ENCODE assay signal across 8 cellular contexts in the genomic region with DNA sequence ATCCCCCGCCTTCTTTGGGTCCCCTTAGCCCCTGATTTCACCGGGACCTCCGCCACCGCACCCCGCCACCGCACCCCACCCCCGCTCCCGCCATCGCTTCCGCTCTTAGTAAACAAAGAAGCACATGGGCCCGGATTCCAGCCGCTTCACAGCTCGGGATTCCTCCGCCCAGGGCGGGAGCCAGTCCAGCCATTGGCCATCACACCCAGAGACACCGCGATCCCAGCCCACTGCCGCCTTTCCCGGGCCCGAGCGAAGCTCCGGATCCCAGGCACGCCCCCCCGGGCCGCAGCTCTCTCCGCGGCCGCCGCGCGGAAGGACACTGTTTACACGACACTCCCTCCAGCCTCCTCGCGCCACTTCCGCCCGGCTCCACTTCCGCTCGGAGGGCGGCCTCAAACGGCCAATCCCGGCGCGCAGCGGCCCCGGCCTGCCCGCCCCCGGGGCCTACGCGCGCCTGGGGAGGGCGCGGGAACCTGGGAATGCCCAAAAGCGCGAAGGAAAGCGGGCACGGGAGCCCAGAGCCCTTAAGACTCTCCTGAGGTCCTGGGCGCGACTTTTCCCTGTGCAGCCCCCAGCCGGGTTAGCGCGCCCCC. TPM values are rescaled to one million over a fixed set of nuclear protein-coding genes. Genes with fewer than 3 reads are reported as not detected.
DNase-seq lines count a peak whose midpoint lies in the region; ATAC-seq and TF ChIP-seq lines count a peak whose summit lies in the region.

No MANE protein-coding gene starts in this region.

- DNase-seq in NCI-H1417 (lab: John Stamatoyannopoulos, UW) (peak; percentile 95 to 98 (median 98)), T follicular helper cell (ENCODE audit: low read depth) (peak; percentile 78), adrenal gland (peak; percentile 92 to 97 (median 95)), heart left ventricle (peak; percentile 95 to 96 (median 95)), pons (ENCODE audit: low spot score) (peak; percentile 89), tibial nerve (ENCODE audit: low spot score in 2 of 2) (peak; percentile 86 to 89)

- intact Hi-C loops in adrenal gland (cut with DNase I), result no loop called here
- intact Hi-C loops in heart left ventricle (cut with DNase I), result loop anchor here in 5 of 10 donors (1.0 to 2.0 kb wide), 6 partner anchors 18 to 52 kb away; a partner anchor contains a TSS

- TF ChIP-seq POLR2A in adrenal gland (IDR thresholded peaks at IDR 0.05) (no peak), heart left ventricle (IDR thresholded peaks at IDR 0.05) (peak in 1 of 2 donors; percentile 48), tibial nerve (IDR thresholded peaks at IDR 0.05) (peak in 1 of 2 donors; percentile 15)

- peak overlapping the region; percentile 82 for H3K4me3 ChIP-seq in GM12875 (ENCODE audit: low read depth, low read length)
- H3K4me3 ChIP-seq in adrenal gland, result peak overlapping the region; percentile 61 to 89 (median 72)
- peak overlapping the region; percentile 59 to 93 (median 76) for H3K4me3 ChIP-seq in heart left ventricle
- peak overlapping the region; percentile 62 to 99 (median 74) for H3K4me3 ChIP-seq in tibial nerve

- TF ChIP-seq CTCF in GM12875 (IDR thresholded peaks at IDR 0.05; ENCODE audit: borderline replicate concordance, insufficient read depth, low read depth, low read length) (no peak), adrenal gland (IDR thresholded peaks at IDR 0.05) (no peak), heart left ventricle (IDR thresholded peaks at IDR 0.05) (no peak), tibial nerve (IDR thresholded peaks at IDR 0.05) (peak in 2 of 5 experiments; percentile 41 to 62)

- H3K9me3 ChIP-seq in adrenal gland (replicated peaks in 1 of 3), result no peaks in the 10 kb centered on the region
- no peaks in the 10 kb centered on the region for H3K9me3 ChIP-seq in heart left ventricle
- H3K9me3 ChIP-seq in tibial nerve, result no peaks in the 10 kb centered on the region

- H3K4me1 ChIP-seq in adrenal gland (replicated peaks in 1 of 2) (peaks cover 13 to 14% of the 10 kb centered on the region in 2 donors), heart left ventricle (peaks cover 0 to 28% (median 21%) of the 10 kb centered on the region in 12 donors), tibial nerve (peaks cover 0 to 35% (median 19%) of the 10 kb centered on the region in 4 donors)

- 0 to 1% (median 0%) methylated on average over 22 to 61 of the region's 61 CpGs for WGBS in adrenal gland, 4 donors
- WGBS in heart left ventricle, 4 donors, result 0 to 2% (median 0%) methylated on average over 30 to 61 of the region's 61 CpGs
- 0 to 1% methylated on average over 29 to 46 of the region's 61 CpGs for WGBS in tibial nerve, 2 donors

- peak; percentile 76 to 96 for TF ChIP-seq EP300 in tibial nerve (IDR thresholded peaks at IDR 0.05)

- H3K27ac ChIP-seq in adrenal gland (peak overlapping the region; percentile 53 to 87 (median 77)), heart left ventricle (peak overlapping the region; percentile 68 to 97 (median 92)), tibial nerve (peak overlapping the region; percentile 76 to 96 (median 87))

- ATAC-seq in HG02763 (IDR thresholded peaks at IDR 0.05; ENCODE audit: unreplicated experiment), result peak; percentile 68
- peak; percentile 78 to 92 (median 89) for ATAC-seq in heart left ventricle

- H3K27me3 ChIP-seq in adrenal gland, result no peaks in the 10 kb centered on the region
- H3K27me3 ChIP-seq in heart left ventricle, result no peaks in the 10 kb centered on the region
- no peaks in the 10 kb centered on the region for H3K27me3 ChIP-seq in tibial nerve

- H3K36me3 ChIP-seq in adrenal gland (replicated peaks in 1 of 2), result peaks cover 0 to 45% of the 10 kb centered on the region in 2 donors
- H3K36me3 ChIP-seq in heart left ventricle, result peaks cover 0 to 69% (median 62%) of the 10 kb centered on the region in 9 donors
- H3K36me3 ChIP-seq in tibial nerve, result peaks cover 0 to 67% (median 41%) of the 10 kb centered on the region in 3 donors

RNA-seq across cellular contexts. Expression of a gene that starts 0.7 kb away (rescaled TPM):
- total RNA-seq in adrenal gland, result 10 to 100 TPM; 13.6 to 51.0 (median 27.5) TPM
- 10 to 100 TPM; 12.2 to 72.3 (median 52.4) TPM for polyA plus RNA-seq in adrenal gland
- total RNA-seq in heart left ventricle, result 10 to 100 TPM; 12.8 to 34.4 (median 17.2) TPM
- polyA plus RNA-seq in heart left ventricle, result 10 to 100 TPM; 15.2 to 31.6 TPM
- total RNA-seq in tibial nerve, result 10 to 100 TPM; 28.9 to 41.0 (median 35.8) TPM

RNA-seq across cellular contexts. Expression of a gene that starts 0.9 kb away (rescaled TPM):
- total RNA-seq in adrenal gland (10 to 100 TPM in 7 of 8 donors, 1 to 10 TPM in 1; 9.6 to 24.0 (median 16.5) TPM), heart left ventricle (10 to 100 TPM in 8 of 9 donors, 1 to 10 TPM in 1; 8.9 to 19.3 (median 12.3) TPM), tibial nerve (10 to 100 TPM; 23.0 to 34.1 (median 25.9) TPM)
- polyA plus RNA-seq in adrenal gland (10 to 100 TPM in 2 of 3 donors, 1 to 10 TPM in 1; 9.6 to 30.1 (median 23.5) TPM), heart left ventricle (10 to 100 TPM; 10.9 to 17.7 TPM)

RNA-seq across cellular contexts. Expression of a gene that starts 11.7 kb away (rescaled TPM):
- total RNA-seq in adrenal gland (100 to 1,000 TPM in 5 of 8 donors, 10 to 100 TPM in 3; 25.5 to 130 (median 102) TPM), heart left ventricle (100 to 1,000 TPM in 7 of 9 donors, 10 to 100 TPM in 2; 53.3 to 120 (median 108) TPM), tibial nerve (10 to 100 TPM; 43.7 to 56.4 (median 50.6) TPM)
- polyA plus RNA-seq in adrenal gland (100 to 1,000 TPM; 135 to 194 (median 187) TPM), heart left ventricle (100 to 1,000 TPM; 115 to 130 TPM)

RNA-seq across cellular contexts. Expression of a gene that starts 18.6 kb away (rescaled TPM):
- total RNA-seq in adrenal gland (100 to 1,000 TPM in 1 of 8 donors, 10 to 100 TPM in 7; 49.9 to 141 (median 71.8) TPM), heart left ventricle (10 to 100 TPM; 24.9 to 80.9 (median 34.1) TPM), tibial nerve (10 to 100 TPM; 46.1 to 56.9 (median 54.2) TPM)
- polyA plus RNA-seq in adrenal gland (10 to 100 TPM; 41.3 to 69.4 (median 67.9) TPM), heart left ventricle (10 to 100 TPM; 28.7 to 48.1 TPM)

RNA-seq across cellular contexts. Expression of a gene that starts 18.9 kb away (rescaled TPM):
- total RNA-seq in adrenal gland (10 to 100 TPM; 14.0 to 36.6 (median 23.0) TPM), heart left ventricle (1 to 10 TPM; 5.9 to 9.5 (median 8.3) TPM), tibial nerve (10 to 100 TPM in 3 of 4 donors, 1 to 10 TPM in 1; 7.5 to 15.9 (median 11.5) TPM)
- polyA plus RNA-seq in adrenal gland (10 to 100 TPM; 16.5 to 28.1 (median 27.3) TPM), heart left ventricle (10 to 100 TPM in 1 of 2 donors, 1 to 10 TPM in 1; 9.1 to 10.8 TPM)

Comparison
In these comparisons a context has a peak if more than half of its experiments do, and no peak if none do; other contexts are left out.
1. Peak in every context shown above with its lines: DNase-seq, ATAC-seq, H3K4me3 ChIP-seq and H3K27ac ChIP-seq.